In genomic region chr12:65838330-65838976, GRCh38 we compare ENCODE assay signal across 17 cellular contexts. TPM values are rescaled to one million over a fixed set of nuclear protein-coding genes. Genes with fewer than 3 reads are reported as not detected.
DNase-seq lines count a peak whose midpoint lies in the region; ATAC-seq, FAIRE-seq and TF ChIP-seq lines count a peak whose summit lies in the region.
"Had no signal": no experiment of that assay in that cellular context is flagged by ENCODE, and none has a peak within 500 bp of the region (broad histone marks: within the 10 kb centered on the region; RNA-seq: fewer than 3 reads in every experiment).

No MANE protein-coding gene starts in this region.

- H3K9me3 ChIP-seq in breast epithelium (no peaks in the 10 kb centered on the region), right cardiac atrium (ENCODE audit: control insufficient read depth, low read length) (no peaks in the 10 kb centered on the region)
- H3K9me3 ChIP-seq: Peyer's patch had no signal

- H3K4me1 Mint-ChIP-seq in MCF 10A (ENCODE audit: insufficient read depth, unreplicated experiment) = peaks cover 42% of the 10 kb centered on the region

- no peaks in the 10 kb centered on the region for H3K36me3 ChIP-seq in breast epithelium
- H3K36me3 ChIP-seq: Peyer's patch had no signal

- H3K27ac Mint-ChIP-seq in MCF 10A (ENCODE audit: low read depth, unreplicated experiment) = peak overlapping the region; percentile 88

- no peak overlapping the region for H3K27ac ChIP-seq in breast epithelium
- no peak overlapping the region for H3K27ac ChIP-seq in right cardiac atrium (ENCODE audit: low read length)
- H3K27ac ChIP-seq: C4-2B, Peyer's patch had no signal

- 78% methylated on average over 8 of the region's 8 CpGs for WGBS in right cardiac atrium

- CTCF ChIA-PET in MCF 10A (lab: Yijun Ruan, JAX) = interaction anchor here (0.5 to 1.1 kb wide), 3 partner anchors 11 to 108 kb away, joined by 3 to 5 read pairs (median 4); no protein-coding TSS in a partner anchor

- H3K4me3 ChIP-seq in breast epithelium (no peak overlapping the region), NB4 (ENCODE audit: low read depth, low read length) (no peak overlapping the region), right cardiac atrium (ENCODE audit: low read length) (no peak overlapping the region)
- H3K4me3 ChIP-seq: Peyer's patch had no signal

- no peaks in the 10 kb centered on the region for H3K27me3 Mint-ChIP-seq in MCF 10A (ENCODE audit: insufficient read depth, unreplicated experiment)

- DNase-seq in MCF 10A (ENCODE audit: unreplicated experiment) (no peak), breast epithelium (ENCODE audit: low spot score in 2 of 2) (no peak), NB4 (ENCODE audit: low read depth) (peak; percentile 23), NCI-H1417 (lab: John Stamatoyannopoulos, UW) (no peak), right cardiac atrium (no peak)
- DNase-seq in activated naive CD4-positive, alpha-beta T cell treated with anti-CD3 and anti-CD28 coated beads, Interleukin-2, amount 50 U/mL, for 16 hours = no peak
- no peak for DNase-seq in stimulated activated CD4-positive, alpha-beta T cell treated with anti-CD3 and anti-CD28 coated beads, Interleukin-4, amount 100 ng/mL, for 4 hours
- DNase-seq: DMS 273 treated with DMSO at 0.1 percent for 48 hours, GOT3, MM.1S, NCI-H1930, NCI-H446 treated with DMSO at 0.1 percent for 48 hours, Peyer's patch, Right ventricle myocardium superior had no signal

- no peaks in the 10 kb centered on the region for H3K4me1 ChIP-seq in breast epithelium
- no peaks in the 10 kb centered on the region for H3K4me1 ChIP-seq in right cardiac atrium (ENCODE audit: control insufficient read depth, insufficient read depth, low read length)
- H3K4me1 ChIP-seq: Peyer's patch had no signal

- intact Hi-C loops in MCF 10A (cut with micrococcal nuclease) = no loop called here
- intact Hi-C loops in breast epithelium (cut with DNase I; ENCODE audit: low total_unique reads) = no loop called here
- intact Hi-C loops in right cardiac atrium (cut with DNase I) = no loop called here

- H3K36me3 Mint-ChIP-seq in MCF 10A (ENCODE audit: insufficient read depth, unreplicated experiment) = peaks cover 64% of the 10 kb centered on the region

- FAIRE-seq in TTC549 (lab: Jason Lieb, UNC) = peak; percentile 62
- FAIRE-seq: GM12892 had no signal

- TF ChIP-seq POLR2A in breast epithelium (IDR thresholded peaks at IDR 0.05) (no peak), NB4 (IDR thresholded peaks at IDR 0.05; ENCODE audit: extremely low read depth, insufficient read length) (no peak)

- no peak overlapping the region for H3K4me3 Mint-ChIP-seq in MCF 10A (ENCODE audit: unreplicated experiment)

- POLR2A ChIA-PET in MCF 10A (lab: Yijun Ruan, JAX) = interaction anchor here (0.6 to 10.2 kb wide), 6 partner anchors 8 to 292 kb away, joined by 3 to 87 read pairs (median 3); partner anchors contain the start of gene HMGA2

- no peaks in the 10 kb centered on the region for H3K9me3 Mint-ChIP-seq in MCF 10A (ENCODE audit: unreplicated experiment)

- ATAC-seq in right cardiac atrium = no peak

- H3K27me3 ChIP-seq in breast epithelium (no peaks in the 10 kb centered on the region), right cardiac atrium (ENCODE audit: control insufficient read depth, insufficient read depth) (no peaks in the 10 kb centered on the region)
- H3K27me3 ChIP-seq: Peyer's patch had no signal

- no TSS peak for BruUV-seq in MCF 10A (replicated peaks; lab: Mats Ljungman, UMichigan)

- TF ChIP-seq CTCF in MCF 10A (IDR thresholded peaks at IDR 0.05; ENCODE audit: unreplicated experiment) (no peak), breast epithelium (IDR thresholded peaks at IDR 0.05) (no peak), NB4 (IDR thresholded peaks at IDR 0.05; ENCODE audit: low read depth, low read length) (no peak)

RNA-seq across cellular contexts. Expression of gene HMGA2, which starts 14.2 kb away (rescaled TPM):
- total RNA-seq in MCF 10A (2022) (78.2 and 80.0 TPM in 2 replicates), breast epithelium (under 1 TPM in 1 of 3 donors, not detected in 2; 0.16 TPM), right cardiac atrium (not detected)
- 0.07 TPM for polyA plus RNA-seq in right cardiac atrium
- total RNA-seq: Right ventricle myocardium superior had no signal

Comparison
In these comparisons a context has a peak if more than half of its experiments do, and no peak if none do; other contexts are left out.
1. RNA of gene HMGA2, which starts 14.2 kb away (total RNA-seq): 78.2 to 80.0 TPM in MCF 10A; 0.16 TPM in breast epithelium and not detected in right cardiac atrium; every median in the first group is over 10 times any median in the second.